ENCODE assay signal across 17 cellular contexts in genomic region chr1:227370463-227371254, GRCh38. TPM values are rescaled to one million over a fixed set of nuclear protein-coding genes. Genes with fewer than 3 reads are reported as not detected.
DNase-seq lines count a peak whose midpoint lies in the region; ATAC-seq and TF ChIP-seq lines count a peak whose summit lies in the region.
"Had no signal": no experiment of that assay in that cellular context is flagged by ENCODE, and none has a peak within 500 bp of the region (broad histone marks: within the 10 kb centered on the region; RNA-seq: fewer than 3 reads in every experiment).

No MANE protein-coding gene starts in this region.

- H3K9ac ChIP-seq in GM23248: no peak overlapping the region

- H3F3A ChIP-seq in GM23248 (ENCODE audit: insufficient read depth): no peaks in the 10 kb centered on the region

- H3K36me3 Mint-ChIP-seq in activated naive CD4-positive, alpha-beta T cell treated with anti-CD3 and anti-CD28 coated beads, Interleukin-2, amount 10 ng/mL, durations not matched to agents 7 days and 5 days: no peaks in the 10 kb centered on the region
- H3K36me3 Mint-ChIP-seq: activated naive CD4-positive, alpha-beta T cell treated with anti-CD3 and anti-CD28 coated beads, Interleukin-2, amount 50 U/mL, for 72 hours; natural killer cell treated with Interleukin-12 subunit alpha and Interleukin-12 subunit beta and Interleukin-15 and Interleukin-18, amount 100 ng/mL, for 72 hours had no signal

- no peaks in the 10 kb centered on the region for H4K20me1 ChIP-seq in GM23248 (ENCODE audit: insufficient read depth)

- H3K36me3 ChIP-seq in GM23248 (ENCODE audit: low read depth) (no peaks in the 10 kb centered on the region), SJSA1 (no peaks in the 10 kb centered on the region)
- H3K36me3 ChIP-seq: gastroesophageal sphincter had no signal

- in situ Hi-C loops in GM23248 (cut with MboI): no loop called here

- H3K4me2 ChIP-seq in GM23248 (ENCODE audit: unreplicated experiment): no peak overlapping the region

- no peaks in the 10 kb centered on the region for H3K79me2 ChIP-seq in GM23248 (ENCODE audit: insufficient read depth)

- no peaks in the 10 kb centered on the region for H3K4me1 Mint-ChIP-seq in activated naive CD4-positive, alpha-beta T cell treated with anti-CD3 and anti-CD28 coated beads, Interleukin-2, amount 10 ng/mL, durations not matched to agents 7 days and 5 days

- H2AFZ ChIP-seq in GM23248: no peak overlapping the region

- H3K9me2 ChIP-seq in GM23248 (ENCODE audit: insufficient read depth): no peaks in the 10 kb centered on the region

- peaks cover 3% of the 10 kb centered on the region for H3K27me3 Mint-ChIP-seq in activated naive CD4-positive, alpha-beta T cell treated with anti-CD3 and anti-CD28 coated beads, Interleukin-2, amount 10 ng/mL, durations not matched to agents 7 days and 5 days

- H3K27ac Mint-ChIP-seq in activated naive CD4-positive, alpha-beta T cell treated with anti-CD3 and anti-CD28 coated beads, Interleukin-2, amount 10 ng/mL, durations not matched to agents 7 days and 5 days: no peak overlapping the region
- H3K27ac Mint-ChIP-seq: activated naive CD4-positive, alpha-beta T cell treated with anti-CD3 and anti-CD28 coated beads, Interleukin-2, amount 50 U/mL, for 72 hours; natural killer cell treated with Interleukin-12 subunit alpha and Interleukin-12 subunit beta and Interleukin-15 and Interleukin-18, amount 100 ng/mL, for 72 hours had no signal

- CTCF ChIA-PET in activated naive CD4-positive, alpha-beta T cell treated with anti-CD3 and anti-CD28 coated beads, Interleukin-2, amount 10 ng/mL, durations not matched to agents 7 days and 5 days (lab: Charles Lee): no interaction called here

- H3K9me3 ChIP-seq in GM23248 (ENCODE audit: low read depth): no peaks in the 10 kb centered on the region
- no peaks in the 10 kb centered on the region for H3K9me3 ChIP-seq in SJSA1 (replicated peaks)
- H3K9me3 ChIP-seq: gastroesophageal sphincter had no signal

- H3K4me1 ChIP-seq in GM23248 (ENCODE audit: insufficient read depth) (peaks cover 8% of the 10 kb centered on the region; the same call in 1 of the 2 replicates), SJSA1 (replicated peaks) (peaks cover 32% of the 10 kb centered on the region)
- H3K4me1 ChIP-seq: gastroesophageal sphincter had no signal

- 71 to 76% methylated on average over 11 of the region's 11 CpGs for WGBS in GM23248 (ENCODE audit: low coverage in 1 of 2, low lambda C conversion rate in 2 of 2, missing lambda C conversion rate in 2 of 2), 2 experiments

- H3K27ac ChIP-seq in GM23248 (no peak overlapping the region), SJSA1 (no peak overlapping the region; the same call in 1 of the 2 replicates)
- H3K27ac ChIP-seq: gastroesophageal sphincter had no signal

- H3K27me3 ChIP-seq in GM23248 (replicated peaks; ENCODE audit: insufficient read depth): no peaks in the 10 kb centered on the region
- H3K27me3 ChIP-seq in SJSA1 (replicated peaks): no peaks in the 10 kb centered on the region
- H3K27me3 ChIP-seq: gastroesophageal sphincter had no signal

- TF ChIP-seq CTCF in epithelial cell of esophagus (IDR thresholded peaks at IDR 0.05; ENCODE audit: insufficient read depth, low read depth, low read length, missing control alignments) (no peak), retinal pigment epithelial cell (conservative IDR thresholded peaks at IDR 0.05; ENCODE audit: low read depth, low read length) (no peak)

- ATAC-seq in GM18868 (IDR thresholded peaks at IDR 0.05; ENCODE audit: unreplicated experiment) (no peak), HG03025 (IDR thresholded peaks at IDR 0.05; ENCODE audit: low FRiP score, unreplicated experiment) (no peak), HG02678 (IDR thresholded peaks at IDR 0.05; ENCODE audit: unreplicated experiment) (no peak)
- ATAC-seq: activated naive CD4-positive, alpha-beta T cell treated with anti-CD3 and anti-CD28 coated beads, Interleukin-2, amount 50 U/mL, for 72 hours; gastroesophageal sphincter; natural killer cell treated with Interleukin-12 subunit alpha and Interleukin-12 subunit beta and Interleukin-15 and Interleukin-18, amount 100 ng/mL, for 72 hours had no signal

- H3K4me3 Mint-ChIP-seq in activated naive CD4-positive, alpha-beta T cell treated with anti-CD3 and anti-CD28 coated beads, Interleukin-2, amount 10 ng/mL, durations not matched to agents 7 days and 5 days: no peak overlapping the region
- H3K4me3 Mint-ChIP-seq: natural killer cell treated with Interleukin-12 subunit alpha and Interleukin-12 subunit beta and Interleukin-15 and Interleukin-18, amount 100 ng/mL, for 72 hours had no signal

- no peaks in the 10 kb centered on the region for H3K9me3 Mint-ChIP-seq in activated naive CD4-positive, alpha-beta T cell treated with anti-CD3 and anti-CD28 coated beads, Interleukin-2, amount 10 ng/mL, durations not matched to agents 7 days and 5 days
- H3K9me3 Mint-ChIP-seq: activated naive CD4-positive, alpha-beta T cell treated with anti-CD3 and anti-CD28 coated beads, Interleukin-2, amount 50 U/mL, for 72 hours; natural killer cell treated with Interleukin-12 subunit alpha and Interleukin-12 subunit beta and Interleukin-15 and Interleukin-18, amount 100 ng/mL, for 72 hours had no signal

- DNase-seq in GM23248: peak; percentile 37
- DNase-seq in SJSA1 (ENCODE audit: low read depth in 1 of 2, low spot score in 2 of 2): peak; percentile 40 to 50
- peak; percentile 82 for DNase-seq in epithelial cell of esophagus (ENCODE audit: low read depth)
- DNase-seq in retinal pigment epithelial cell (ENCODE audit: low read depth): peak; percentile 50
- no peak for DNase-seq in activated naive CD4-positive, alpha-beta T cell treated with anti-CD3 and anti-CD28 coated beads, Interleukin-2, amount 10 ng/mL, durations not matched to agents 7 days and 5 days
- DNase-seq: activated CD4-positive, alpha-beta T cell treated with anti-CD3 and anti-CD28 coated beads, Interleukin-2, amount 50 U/mL, for 1 hour; AML-193; caudate nucleus; NCI-H526 had no signal

- H3K4me3 ChIP-seq in GM23248: no peak overlapping the region
- H3K4me3 ChIP-seq in SJSA1: no peak overlapping the region
- H3K4me3 ChIP-seq in epithelial cell of esophagus (ENCODE audit: low read length): no peak overlapping the region
- no peak overlapping the region for H3K4me3 ChIP-seq in retinal pigment epithelial cell (ENCODE audit: low read length)
- H3K4me3 ChIP-seq: gastroesophageal sphincter, lung had no signal

RNA-seq across cellular contexts. Expression of gene CDC42BPA, which starts 52.4 kb away (rescaled TPM):
- total RNA-seq in GM23248 (2014; rRNA removed; shearing (Covaris generic)): 37.9 and 39.1 TPM in 2 replicates
- 23.9 and 28.6 TPM in 2 replicates for polyA plus RNA-seq in GM23248 (2016; fragmentation: Nextera tagmentation; extraction: Ambion mirVana)
- 46.4 and 52.8 TPM in 2 replicates for total RNA-seq in SJSA1 (2014; rRNA removed; shearing (Covaris generic))
- total RNA-seq: OCI-LY7 had no signal
